Comparison of ENCODE assay signal across 1 cellular context in genomic region chr5:127934791-127935256, GRCh38.
TF ChIP-seq lines count a peak whose summit lies in the region.

No MANE protein-coding gene starts in this region.

TF ChIP-seq in HepG2, 621 proteins besides CTCF, POLR2A, EP300 and RAD21 (continued from another document and continues in another):
- TF ChIP-seq ZBTB37 (CRISPR knock-in tag; IDR thresholded peaks at IDR 0.05), result no peak
- TF ChIP-seq, protein P1, sequence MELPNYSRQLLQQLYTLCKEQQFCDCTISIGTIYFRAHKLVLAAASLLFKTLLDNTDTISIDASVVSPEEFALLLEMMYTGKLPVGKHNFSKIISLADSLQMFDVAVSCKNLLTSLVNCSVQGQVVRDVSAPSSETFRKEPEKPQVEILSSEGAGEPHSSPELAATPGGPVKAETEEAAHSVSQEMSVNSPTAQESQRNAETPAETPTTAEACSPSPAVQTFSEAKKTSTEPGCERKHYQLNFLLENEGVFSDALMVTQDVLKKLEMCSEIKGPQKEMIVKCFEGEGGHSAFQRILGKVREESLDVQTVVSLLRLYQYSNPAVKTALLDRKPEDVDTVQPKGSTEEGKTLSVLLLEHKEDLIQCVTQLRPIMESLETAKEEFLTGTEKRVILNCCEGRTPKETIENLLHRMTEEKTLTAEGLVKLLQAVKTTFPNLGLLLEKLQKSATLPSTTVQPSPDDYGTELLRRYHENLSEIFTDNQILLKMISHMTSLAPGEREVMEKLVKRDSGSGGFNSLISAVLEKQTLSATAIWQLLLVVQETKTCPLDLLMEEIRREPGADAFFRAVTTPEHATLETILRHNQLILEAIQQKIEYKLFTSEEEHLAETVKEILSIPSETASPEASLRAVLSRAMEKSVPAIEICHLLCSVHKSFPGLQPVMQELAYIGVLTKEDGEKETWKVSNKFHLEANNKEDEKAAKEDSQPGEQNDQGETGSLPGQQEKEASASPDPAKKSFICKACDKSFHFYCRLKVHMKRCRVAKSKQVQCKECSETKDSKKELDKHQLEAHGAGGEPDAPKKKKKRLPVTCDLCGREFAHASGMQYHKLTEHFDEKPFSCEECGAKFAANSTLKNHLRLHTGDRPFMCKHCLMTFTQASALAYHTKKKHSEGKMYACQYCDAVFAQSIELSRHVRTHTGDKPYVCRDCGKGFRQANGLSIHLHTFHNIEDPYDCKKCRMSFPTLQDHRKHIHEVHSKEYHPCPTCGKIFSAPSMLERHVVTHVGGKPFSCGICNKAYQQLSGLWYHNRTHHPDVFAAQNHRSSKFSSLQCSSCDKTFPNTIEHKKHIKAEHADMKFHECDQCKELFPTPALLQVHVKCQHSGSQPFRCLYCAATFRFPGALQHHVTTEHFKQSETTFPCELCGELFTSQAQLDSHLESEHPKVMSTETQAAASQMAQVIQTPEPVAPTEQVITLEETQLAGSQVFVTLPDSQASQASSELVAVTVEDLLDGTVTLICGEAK (IDR thresholded peaks at IDR 0.05), result no peak
- TF ChIP-seq, protein P1 (CRISPR knock-in tag; IDR thresholded peaks at IDR 0.05), result no peak
- TF ChIP-seq ZBTB8A (CRISPR knock-in tag; IDR thresholded peaks at IDR 0.05; ENCODE audit: borderline replicate concordance, low read depth), result no peak
- TF ChIP-seq NR2F6 (IDR thresholded peaks at IDR 0.05), result peak; percentile 70
- peak; percentile 60; the same call in 1 of the 2 replicates for TF ChIP-seq NR2F6 (CRISPR knock-in tag; IDR thresholded peaks at IDR 0.05)
- no peak for TF ChIP-seq MZF1 (CRISPR knock-in tag; IDR thresholded peaks at IDR 0.05; ENCODE audit: borderline replicate concordance)
- no peak for TF ChIP-seq ZFP36 (IDR thresholded peaks at IDR 0.05; ENCODE audit: borderline replicate concordance, low read depth, low read length, partially characterized antibody)
- TF ChIP-seq ZNF44 (CRISPR knock-in tag; IDR thresholded peaks at IDR 0.05), result no peak
- TF ChIP-seq MIER3 (CRISPR knock-in tag; IDR thresholded peaks at IDR 0.05; ENCODE audit: borderline replicate concordance), result peak; percentile 71; the same call in 1 of the 2 replicates
- TF ChIP-seq, protein P2, sequence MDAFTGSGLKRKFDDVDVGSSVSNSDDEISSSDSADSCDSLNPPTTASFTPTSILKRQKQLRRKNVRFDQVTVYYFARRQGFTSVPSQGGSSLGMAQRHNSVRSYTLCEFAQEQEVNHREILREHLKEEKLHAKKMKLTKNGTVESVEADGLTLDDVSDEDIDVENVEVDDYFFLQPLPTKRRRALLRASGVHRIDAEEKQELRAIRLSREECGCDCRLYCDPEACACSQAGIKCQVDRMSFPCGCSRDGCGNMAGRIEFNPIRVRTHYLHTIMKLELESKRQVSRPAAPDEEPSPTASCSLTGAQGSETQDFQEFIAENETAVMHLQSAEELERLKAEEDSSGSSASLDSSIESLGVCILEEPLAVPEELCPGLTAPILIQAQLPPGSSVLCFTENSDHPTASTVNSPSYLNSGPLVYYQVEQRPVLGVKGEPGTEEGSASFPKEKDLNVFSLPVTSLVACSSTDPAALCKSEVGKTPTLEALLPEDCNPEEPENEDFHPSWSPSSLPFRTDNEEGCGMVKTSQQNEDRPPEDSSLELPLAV (CRISPR knock-in tag; conservative IDR thresholded peaks at IDR 0.05; ENCODE audit: low read depth), result no peak
- peak; percentile 42 for TF ChIP-seq BCL6 (CRISPR knock-in tag; IDR thresholded peaks at IDR 0.05)
- TF ChIP-seq ZNF432 (CRISPR knock-in tag; IDR thresholded peaks at IDR 0.05; ENCODE audit: borderline replicate concordance), result no peak
- TF ChIP-seq, protein P3, sequence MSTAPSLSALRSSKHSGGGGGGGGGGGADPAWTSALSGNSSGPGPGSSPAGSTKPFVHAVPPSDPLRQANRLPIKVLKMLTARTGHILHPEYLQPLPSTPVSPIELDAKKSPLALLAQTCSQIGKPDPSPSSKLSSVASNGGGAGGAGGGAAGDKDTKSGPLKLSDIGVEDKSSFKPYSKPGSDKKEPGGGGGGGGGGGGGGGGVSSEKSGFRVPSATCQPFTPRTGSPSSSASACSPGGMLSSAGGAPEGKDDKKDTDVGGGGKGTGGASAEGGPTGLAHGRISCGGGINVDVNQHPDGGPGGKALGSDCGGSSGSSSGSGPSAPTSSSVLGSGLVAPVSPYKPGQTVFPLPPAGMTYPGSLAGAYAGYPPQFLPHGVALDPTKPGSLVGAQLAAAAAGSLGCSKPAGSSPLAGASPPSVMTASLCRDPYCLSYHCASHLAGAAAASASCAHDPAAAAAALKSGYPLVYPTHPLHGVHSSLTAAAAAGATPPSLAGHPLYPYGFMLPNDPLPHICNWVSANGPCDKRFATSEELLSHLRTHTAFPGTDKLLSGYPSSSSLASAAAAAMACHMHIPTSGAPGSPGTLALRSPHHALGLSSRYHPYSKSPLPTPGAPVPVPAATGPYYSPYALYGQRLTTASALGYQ (CRISPR knock-in tag; IDR thresholded peaks at IDR 0.05), result no peak
- TF ChIP-seq SMARCC2 (IDR thresholded peaks at IDR 0.05), result no peak
- TF ChIP-seq ZNF12 (CRISPR knock-in tag; IDR thresholded peaks at IDR 0.05), result peak; percentile 49; the same call in 1 of the 2 replicates
- TF ChIP-seq, protein P4, sequence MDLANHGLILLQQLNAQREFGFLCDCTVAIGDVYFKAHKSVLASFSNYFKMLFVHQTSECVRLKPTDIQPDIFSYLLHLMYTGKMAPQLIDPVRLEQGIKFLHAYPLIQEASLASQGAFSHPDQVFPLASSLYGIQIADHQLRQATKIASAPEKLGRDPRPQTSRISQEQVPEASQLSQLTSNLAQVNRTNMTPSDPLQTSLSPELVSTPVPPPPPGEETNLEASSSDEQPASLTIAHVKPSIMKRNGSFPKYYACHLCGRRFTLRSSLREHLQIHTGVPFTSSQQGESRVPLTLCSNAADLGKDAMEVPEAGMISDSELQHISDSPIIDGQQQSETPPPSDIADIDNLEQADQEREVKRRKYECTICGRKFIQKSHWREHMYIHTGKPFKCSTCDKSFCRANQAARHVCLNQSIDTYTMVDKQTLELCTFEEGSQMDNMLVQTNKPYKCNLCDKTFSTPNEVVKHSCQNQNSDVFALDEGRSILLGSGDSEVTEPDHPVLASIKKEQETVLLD (CRISPR knock-in tag; IDR thresholded peaks at IDR 0.05; ENCODE audit: low read depth), result no peak
- TF ChIP-seq, protein P5, sequence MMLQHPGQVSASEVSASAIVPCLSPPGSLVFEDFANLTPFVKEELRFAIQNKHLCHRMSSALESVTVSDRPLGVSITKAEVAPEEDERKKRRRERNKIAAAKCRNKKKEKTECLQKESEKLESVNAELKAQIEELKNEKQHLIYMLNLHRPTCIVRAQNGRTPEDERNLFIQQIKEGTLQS (CRISPR knock-in tag; IDR thresholded peaks at IDR 0.05), result peak; percentile 77
- TF ChIP-seq DDIT3 (CRISPR knock-in tag; IDR thresholded peaks at IDR 0.05), result no peak
- TF ChIP-seq ZNF770 (CRISPR knock-in tag; IDR thresholded peaks at IDR 0.05), result no peak
- no peak for TF ChIP-seq ZNF564 (CRISPR knock-in tag; IDR thresholded peaks at IDR 0.05)
- no peak for TF ChIP-seq ZNF788 (CRISPR knock-in tag; IDR thresholded peaks at IDR 0.05; ENCODE audit: borderline replicate concordance)
- no peak for TF ChIP-seq KAT2B (IDR thresholded peaks at IDR 0.05; ENCODE audit: borderline replicate concordance, low read depth, low read length)
- TF ChIP-seq SMAD3 (CRISPR knock-in tag; IDR thresholded peaks at IDR 0.05), result 0 out of 2 replicates have a peak, but pooled peaks have one; percentile 54
- no peak for TF ChIP-seq TMF1 (CRISPR knock-in tag; IDR thresholded peaks at IDR 0.05; ENCODE audit: low read depth)
- TF ChIP-seq PHF5A (CRISPR knock-in tag; IDR thresholded peaks at IDR 0.05; ENCODE audit: low read depth, unreplicated experiment), result no peak
- TF ChIP-seq PPARG (CRISPR knock-in tag; conservative IDR thresholded peaks at IDR 0.05), result peak; percentile 34; the same call in 1 of the 2 replicates
- TF ChIP-seq MLXIP (CRISPR knock-in tag; IDR thresholded peaks at IDR 0.05; ENCODE audit: borderline replicate concordance), result no peak
- TF ChIP-seq ZNF546 (CRISPR knock-in tag; conservative IDR thresholded peaks at IDR 0.05), result no peak
- no peak for TF ChIP-seq ZNF737 (CRISPR knock-in tag; IDR thresholded peaks at IDR 0.05; ENCODE audit: borderline replicate concordance)
- no peak for TF ChIP-seq ZNF800 (CRISPR knock-in tag; IDR thresholded peaks at IDR 0.05)
- no peak for TF ChIP-seq ZNF30 (CRISPR knock-in tag; IDR thresholded peaks at IDR 0.05)
- peak; percentile 47; the same call in 1 of the 2 replicates for TF ChIP-seq HOXA5 (CRISPR knock-in tag; IDR thresholded peaks at IDR 0.05)
